ENCODE assay signal across 8 cellular contexts in the genomic region with DNA sequence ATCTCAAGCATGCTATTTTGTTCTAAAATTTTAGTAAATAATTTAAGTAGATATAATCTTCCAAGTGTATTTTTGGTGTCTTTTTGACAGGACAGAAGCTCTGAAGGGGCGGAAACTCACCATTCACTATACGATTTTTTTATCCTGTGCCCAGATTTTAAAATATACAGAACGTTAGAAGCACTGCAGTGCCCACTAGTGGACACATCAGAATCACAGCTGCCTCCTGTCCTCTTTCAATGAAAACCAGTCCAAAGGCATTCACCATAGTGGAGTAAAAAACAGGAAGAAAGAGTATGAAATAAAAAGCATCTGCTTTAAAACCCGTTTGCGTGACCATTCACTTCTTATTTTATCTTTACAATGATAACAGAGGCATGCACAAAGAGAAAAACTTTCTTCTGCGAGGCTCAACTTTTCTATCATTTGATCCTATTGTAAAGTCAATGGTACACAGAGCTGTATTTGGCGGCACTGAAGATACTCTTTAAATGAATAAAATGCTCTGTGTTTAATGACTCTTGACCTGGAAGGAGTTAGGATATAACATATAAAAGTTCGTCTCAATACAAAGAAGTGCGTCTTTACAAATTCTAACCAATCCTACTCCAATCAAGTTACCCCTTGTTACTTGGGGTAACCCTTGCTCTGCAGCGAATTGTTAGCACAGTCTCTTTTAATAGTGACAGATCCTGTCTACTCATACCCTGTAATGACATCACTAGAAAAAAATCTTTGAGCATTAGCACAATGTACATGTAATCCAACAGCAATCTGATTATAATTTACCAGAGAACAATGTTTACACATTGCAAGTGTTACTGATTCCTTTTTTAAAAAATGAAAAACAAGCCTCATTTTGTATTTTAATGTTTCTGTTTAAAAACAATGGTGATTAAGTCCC.
DNase-seq lines count a peak whose midpoint lies in the region; ATAC-seq and TF ChIP-seq lines count a peak whose summit lies in the region.

No MANE protein-coding gene starts in this region.

- no peak for TF ChIP-seq EP300 in gastroesophageal sphincter (IDR thresholded peaks at IDR 0.05)

- H4K20me1 ChIP-seq in H9 (ENCODE audit: control insufficient read depth, insufficient read depth, insufficient read length), result no peaks in the 10 kb centered on the region

- peak; percentile 93 for TF ChIP-seq CTCF in H9 (conservative IDR thresholded peaks at IDR 0.05)
- peak; percentile 52 to 77 (median 64) for TF ChIP-seq CTCF in gastroesophageal sphincter (IDR thresholded peaks at IDR 0.05)
- TF ChIP-seq CTCF in parathyroid adenoma (IDR thresholded peaks at IDR 0.05), result peak; percentile 64

- CTCF ChIA-PET in activated CD4-positive, alpha-beta memory T cell treated with anti-CD3 and anti-CD28 coated beads, Interleukin-2, amount 10 ng/mL, durations not matched to agents 7 days and 5 days (lab: Charles Lee), result interaction anchor here (1.0 to 1.7 kb wide), 2 partner anchors 14 to 17 kb away, joined by 3 to 4 read pairs; no protein-coding TSS in a partner anchor

- no peak overlapping the region for H3T11ph ChIP-seq in H9 (ENCODE audit: low read length)

- no peak overlapping the region for H2BK5ac ChIP-seq in H9 (ENCODE audit: insufficient read length, low read length)

- H3K4me1 ChIP-seq in H9 (ENCODE audit: insufficient read depth, low read length) (no peaks in the 10 kb centered on the region), gastroesophageal sphincter (peaks cover 0 to 1% (median 0%) of the 10 kb centered on the region in 3 donors), parathyroid adenoma (no peaks in the 10 kb centered on the region)

- no peak overlapping the region for H2AK5ac ChIP-seq in H9 (ENCODE audit: insufficient read length, low read length)

- H3K27me3 ChIP-seq in H9 (ENCODE audit: insufficient read depth, low read length) (no peaks in the 10 kb centered on the region), gastroesophageal sphincter (peaks cover 11% of the 10 kb centered on the region), parathyroid adenoma (ENCODE audit: control insufficient read depth, insufficient read depth, low read length) (no peaks in the 10 kb centered on the region)

- no peak overlapping the region for H2BK12ac ChIP-seq in H9 (ENCODE audit: insufficient read length, low read depth, low read length)

- no peaks in the 10 kb centered on the region for H3K36me3 ChIP-seq in gastroesophageal sphincter
- H3K36me3 ChIP-seq in parathyroid adenoma (ENCODE audit: control insufficient read depth, insufficient read depth, low read length), result no peaks in the 10 kb centered on the region

- H3K79me1 ChIP-seq in H9 (ENCODE audit: insufficient read depth, low read depth, low read length, poor library complexity, severe bottlenecking), result no peaks in the 10 kb centered on the region

- H4K8ac ChIP-seq in H9 (replicated peaks; ENCODE audit: insufficient read length, low read depth, low read length), result no peak overlapping the region

- H2AFZ ChIP-seq in H9 (ENCODE audit: low read length) (no peak overlapping the region), parathyroid adenoma (no peak overlapping the region)

- peaks cover 0 to 8% (median 0%) of the 10 kb centered on the region in 3 experiments; a peak in 3 of 7 replicates for H3K36me3 Mint-ChIP-seq in H9 (ENCODE audit: insufficient read depth in 1 of 3, low read depth in 3 of 3)
- H3K36me3 Mint-ChIP-seq in activated CD4-positive, alpha-beta memory T cell treated with anti-CD3 and anti-CD28 coated beads, Interleukin-2, amount 10 ng/mL, durations not matched to agents 7 days and 5 days (ENCODE audit: low read depth), result no peaks in the 10 kb centered on the region

- H3K4me2 ChIP-seq in H9 (ENCODE audit: insufficient read depth, insufficient read length, low read length), result no peak overlapping the region
- no peak overlapping the region for H3K4me2 ChIP-seq in parathyroid adenoma (ENCODE audit: low read length)

- H3K4me3 Mint-ChIP-seq in H9, result no peak overlapping the region
- H3K4me3 Mint-ChIP-seq in activated CD4-positive, alpha-beta memory T cell treated with anti-CD3 and anti-CD28 coated beads, Interleukin-2, amount 10 ng/mL, durations not matched to agents 7 days and 5 days, result no peak overlapping the region

- H3K9me3 ChIP-seq in H9 (ENCODE audit: control insufficient read depth, low read depth, low read length) (no peaks in the 10 kb centered on the region), gastroesophageal sphincter (peaks cover 0 to 4% (median 0%) of the 10 kb centered on the region in 3 donors), parathyroid adenoma (ENCODE audit: control insufficient read depth, low read length) (no peaks in the 10 kb centered on the region)

- no peak overlapping the region for H3K14ac ChIP-seq in H9 (ENCODE audit: insufficient read depth, low read length)

- POLR2A ChIA-PET in activated CD4-positive, alpha-beta memory T cell treated with anti-CD3 and anti-CD28 coated beads, Interleukin-2, amount 10 ng/mL, durations not matched to agents 7 days and 5 days (lab: Charles Lee), result no interaction called here

- ATAC-seq in gastroesophageal sphincter (no peak), HG02798 (IDR thresholded peaks at IDR 0.05; ENCODE audit: poor library complexity, unreplicated experiment) (no peak), HG03571 (IDR thresholded peaks at IDR 0.05; ENCODE audit: unreplicated experiment) (no peak)

- H3K4ac ChIP-seq in H9 (ENCODE audit: low read depth, low read length), result no peak overlapping the region

- no peak overlapping the region for H3K27ac Mint-ChIP-seq in H9
- H3K27ac Mint-ChIP-seq in activated CD4-positive, alpha-beta memory T cell treated with anti-CD3 and anti-CD28 coated beads, Interleukin-2, amount 10 ng/mL, durations not matched to agents 7 days and 5 days, result no peak overlapping the region

- WGBS in H9 (ENCODE audit: extremely low coverage, insufficient read length, low lambda C conversion rate), result no CpG with 5 or more reads among the region's 10 CpGs
- 44 to 47% methylated on average over 10 of the region's 10 CpGs for WGBS in gastroesophageal sphincter (ENCODE audit: low coverage in 1 of 2), 2 donors

- no peak overlapping the region for H3K23ac ChIP-seq in H9 (ENCODE audit: insufficient read length, low read depth, low read length)

- H2BK15ac ChIP-seq in H9 (ENCODE audit: low read depth, low read length), result no peak overlapping the region

- H3K23me2 ChIP-seq in H9 (ENCODE audit: insufficient read length, low read depth, low read length, poor library complexity, severe bottlenecking), result no peaks in the 10 kb centered on the region

- H3K18ac ChIP-seq in H9 (ENCODE audit: insufficient read length, low read depth, low read length), result no peak overlapping the region

- no peak overlapping the region for H2BK120ac ChIP-seq in H9 (ENCODE audit: low read depth, low read length, poor library complexity, severe bottlenecking)

- DNase-seq in Daoy (ENCODE audit: low read depth) (peak; percentile 56), H9 (peak; percentile 52), NCI-H226 (peak; percentile 13)
- DNase-seq in activated CD4-positive, alpha-beta memory T cell treated with anti-CD3 and anti-CD28 coated beads, Interleukin-2, amount 10 ng/mL, durations not matched to agents 7 days and 5 days, result peak; percentile 25

- H3K9ac ChIP-seq in H9 (ENCODE audit: extremely low read depth, insufficient read length, low read length) (no peak overlapping the region), parathyroid adenoma (no peak overlapping the region)

- peaks cover 4 to 9% of the 10 kb centered on the region in 2 experiments; a peak in 3 of 5 replicates for H3K9me3 Mint-ChIP-seq in H9
- H3K9me3 Mint-ChIP-seq in activated CD4-positive, alpha-beta memory T cell treated with anti-CD3 and anti-CD28 coated beads, Interleukin-2, amount 10 ng/mL, durations not matched to agents 7 days and 5 days, result peaks cover 2% of the 10 kb centered on the region

- H3K4me1 Mint-ChIP-seq in H9, result peaks cover under 1 to 6% of the 10 kb centered on the region in 2 experiments; a peak in 2 of 4 replicates
- H3K4me1 Mint-ChIP-seq in activated CD4-positive, alpha-beta memory T cell treated with anti-CD3 and anti-CD28 coated beads, Interleukin-2, amount 10 ng/mL, durations not matched to agents 7 days and 5 days, result no peaks in the 10 kb centered on the region

- no peak overlapping the region for H4K91ac ChIP-seq in H9 (ENCODE audit: insufficient read length, low read depth, low read length)

- H3K4me3 ChIP-seq in gastroesophageal sphincter (no peak overlapping the region), parathyroid adenoma (ENCODE audit: low read depth, low read length) (no peak overlapping the region)

- H3K79me2 ChIP-seq in H9 (ENCODE audit: insufficient read depth, low read length) (no peaks in the 10 kb centered on the region), parathyroid adenoma (no peaks in the 10 kb centered on the region)

- no peak overlapping the region for H4K5ac ChIP-seq in H9 (ENCODE audit: insufficient read length, low read depth, low read length)

- no peak for TF ChIP-seq POLR2A in gastroesophageal sphincter (IDR thresholded peaks at IDR 0.05)

- H3K56ac ChIP-seq in H9 (ENCODE audit: insufficient read length, low read depth, low read length), result no peak overlapping the region

- no peaks in the 10 kb centered on the region for H3K27me3 Mint-ChIP-seq in H9 (ENCODE audit: low read depth)
- no peaks in the 10 kb centered on the region for H3K27me3 Mint-ChIP-seq in activated CD4-positive, alpha-beta memory T cell treated with anti-CD3 and anti-CD28 coated beads, Interleukin-2, amount 10 ng/mL, durations not matched to agents 7 days and 5 days

- H3K27ac ChIP-seq in H9 (ENCODE audit: insufficient read length, low read depth, low read length) (no peak overlapping the region), gastroesophageal sphincter (no peak overlapping the region), parathyroid adenoma (no peak overlapping the region)

- H2BK20ac ChIP-seq in H9 (ENCODE audit: low read depth, low read length, poor library complexity, severe bottlenecking), result no peak overlapping the region
